ENCODE assay signal across 9 cellular contexts in the genomic region with DNA sequence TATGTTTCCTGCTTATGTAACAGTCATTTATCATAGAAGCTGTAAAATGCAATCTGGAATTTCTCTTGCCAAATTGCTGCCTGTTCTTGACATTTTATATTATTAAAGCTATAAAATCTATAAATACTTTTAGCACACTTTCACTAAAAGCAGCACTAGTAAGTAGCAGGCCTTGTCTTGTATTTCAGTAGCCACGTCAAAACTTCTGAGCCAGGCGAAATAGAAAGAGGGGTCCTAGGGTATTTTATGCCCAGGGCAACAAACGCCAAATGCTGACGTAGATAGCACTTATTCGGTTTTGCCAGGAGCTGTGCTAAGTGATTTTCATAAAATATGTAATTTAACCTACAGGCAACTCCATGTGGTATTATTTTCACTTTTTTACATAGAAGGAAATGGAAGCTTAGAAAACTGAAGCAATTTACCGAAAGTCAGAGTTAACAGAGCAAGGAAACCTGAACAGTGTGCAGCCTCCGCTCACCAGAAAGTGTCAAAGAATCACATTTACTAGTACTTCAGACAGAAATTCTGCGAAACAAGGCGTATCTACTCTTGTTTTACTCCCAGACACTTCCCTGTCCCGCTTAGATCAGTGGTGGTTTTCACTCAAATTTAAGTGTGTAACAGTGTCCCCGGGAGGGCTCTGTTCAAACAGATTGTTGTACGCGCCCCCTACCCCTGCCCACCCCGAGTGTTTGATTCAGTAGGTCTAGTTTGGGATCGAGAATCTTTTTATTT. TPM values are rescaled to one million over a fixed set of nuclear protein-coding genes. Genes with fewer than 3 reads are reported as not detected.
DNase-seq lines count a peak whose midpoint lies in the region; ATAC-seq and TF ChIP-seq lines count a peak whose summit lies in the region.
"Had no signal": no experiment of that assay in that cellular context is flagged by ENCODE, and none has a peak within 500 bp of the region (broad histone marks: within the 10 kb centered on the region; RNA-seq: fewer than 3 reads in every experiment).

No MANE protein-coding gene starts in this region.

- peaks cover 12% of the 10 kb centered on the region for H3K36me3 Mint-ChIP-seq in CD4-positive, CD25-positive, alpha-beta regulatory T cell

- H2AFZ ChIP-seq in MM.1S (ENCODE audit: low read length) (no peak overlapping the region), neural cell (ENCODE audit: low read depth, low read length) (no peak overlapping the region)

- TF ChIP-seq EP300 in neural cell (conservative IDR thresholded peaks at IDR 0.05; ENCODE audit: poor library complexity, severe bottlenecking): no peak

- H3F3A ChIP-seq in MM.1S (ENCODE audit: insufficient read depth, low read length) (0 out of 2 replicates have a peak, but pooled peaks cover 5% of the 10 kb centered on the region), neural cell (ENCODE audit: insufficient read depth, low read length, poor library complexity, severe bottlenecking) (no peaks in the 10 kb centered on the region)

- peak overlapping the region; percentile 98 for H3K27ac ChIP-seq in CD4-positive, CD25-positive, alpha-beta regulatory T cell (ENCODE audit: insufficient read depth, low read length, poor library complexity, severe bottlenecking)
- H3K27ac ChIP-seq in MM.1S (ENCODE audit: low read length) (no peak overlapping the region), brain microvascular endothelial cell (no peak overlapping the region), neural cell (ENCODE audit: low read length) (no peak overlapping the region)

- H3K4me2 ChIP-seq in MM.1S (ENCODE audit: low read depth, low read length) (peak overlapping the region; percentile 70; the same call in 1 of the 2 replicates), neural cell (ENCODE audit: low read length) (no peak overlapping the region)

- no peaks in the 10 kb centered on the region for H3K9me2 ChIP-seq in MM.1S (replicated peaks; ENCODE audit: insufficient read depth, low read length)
- no peaks in the 10 kb centered on the region for H3K9me2 ChIP-seq in neural cell (ENCODE audit: insufficient read depth, low read length)

- in situ Hi-C loops in brain microvascular endothelial cell (cut with HindIII; ENCODE audit: low pct_ligation_motif_present, low sequenced_read_pairs): no loop called here

- H3K4me3 Mint-ChIP-seq in CD4-positive, CD25-positive, alpha-beta regulatory T cell: peak overlapping the region; percentile 96 to 100 (median 98)

- no peak overlapping the region for H3K9ac ChIP-seq in MM.1S (ENCODE audit: low read length)
- H3K9ac ChIP-seq in neural cell (ENCODE audit: low read length): peak overlapping the region; percentile 89

- H3K9me3 ChIP-seq in CD4-positive, CD25-positive, alpha-beta regulatory T cell (ENCODE audit: control insufficient read depth in 2 of 2, low read length in 2 of 2): no peaks in the 10 kb centered on the region
- H3K9me3 ChIP-seq in MM.1S (replicated peaks; ENCODE audit: insufficient read depth, low read length): no peaks in the 10 kb centered on the region
- no peaks in the 10 kb centered on the region for H3K9me3 ChIP-seq in neural cell (ENCODE audit: low read length)

- ATAC-seq in CD4-positive, CD25-positive, alpha-beta regulatory T cell (ENCODE audit: low read depth in 2 of 2): no peak
- no peak for ATAC-seq in omental fat pad (ENCODE audit: low FRiP score)

- TF ChIP-seq RAD21 in neural cell (conservative IDR thresholded peaks at IDR 0.05): no peak

- peaks cover 15 to 41% (median 28%) of the 10 kb centered on the region in 4 donors for H3K4me1 Mint-ChIP-seq in CD4-positive, CD25-positive, alpha-beta regulatory T cell

- no peak for TF ChIP-seq CTCF in MM.1S (IDR thresholded peaks at IDR 0.05; ENCODE audit: low read length)
- TF ChIP-seq CTCF in brain microvascular endothelial cell (IDR thresholded peaks at IDR 0.05; ENCODE audit: low read depth, low read length, missing control alignments): no peak
- no peak for TF ChIP-seq CTCF in neural cell (IDR thresholded peaks at IDR 0.05; ENCODE audit: poor library complexity, severe bottlenecking)
- no peak for TF ChIP-seq CTCF in omental fat pad (IDR thresholded peaks at IDR 0.05)

- peak overlapping the region; percentile 49 for H3K4me3 ChIP-seq in CD4-positive, CD25-positive, alpha-beta regulatory T cell (ENCODE audit: low read depth, low read length)
- no peak overlapping the region for H3K4me3 ChIP-seq in MM.1S (ENCODE audit: low read length)
- H3K4me3 ChIP-seq in brain microvascular endothelial cell (ENCODE audit: low read depth, low read length): peak overlapping the region; percentile 87
- H3K4me3 ChIP-seq in neural cell (ENCODE audit: low read length): peak overlapping the region; percentile 73

- H3K36me3 ChIP-seq in CD4-positive, CD25-positive, alpha-beta regulatory T cell (ENCODE audit: control insufficient read depth, insufficient read depth, low read length): peaks cover 2% of the 10 kb centered on the region
- H3K36me3 ChIP-seq in MM.1S (replicated peaks; ENCODE audit: insufficient read depth, low read length) (no peaks in the 10 kb centered on the region; the same call in 1 of the 2 replicates), brain microvascular endothelial cell (replicated peaks) (peaks cover under 1% of the 10 kb centered on the region), neural cell (ENCODE audit: insufficient read depth, low read length) (no peaks in the 10 kb centered on the region)

- peak in 2 of 3 donors; percentile 6 to 32 for DNase-seq in CD4-positive, CD25-positive, alpha-beta regulatory T cell
- DNase-seq in MM.1S (no peak), brain microvascular endothelial cell (no peak), H4 (ENCODE audit: low spot score) (no peak), anterior cingulate cortex (lab: John Stamatoyannopoulos, UW) (no peak), superior temporal gyrus (ENCODE audit: extremely low spot score) (no peak), omental fat pad (ENCODE audit: low spot score) (no peak)
- DNase-seq: NCI-H2081 treated with DMSO at 0.1 percent for 48 hours had no signal

- H3K27me3 Mint-ChIP-seq in CD4-positive, CD25-positive, alpha-beta regulatory T cell: peaks cover 5% of the 10 kb centered on the region

- H4K20me1 ChIP-seq in MM.1S (ENCODE audit: insufficient read depth, low read length): no peaks in the 10 kb centered on the region
- no peaks in the 10 kb centered on the region for H4K20me1 ChIP-seq in neural cell (ENCODE audit: insufficient read depth)

- no peaks in the 10 kb centered on the region for H3K27me3 ChIP-seq in CD4-positive, CD25-positive, alpha-beta regulatory T cell (ENCODE audit: control insufficient read depth, insufficient read depth, low read length)
- H3K27me3 ChIP-seq in MM.1S (replicated peaks; ENCODE audit: insufficient read depth, low read length): no peaks in the 10 kb centered on the region
- H3K27me3 ChIP-seq in brain microvascular endothelial cell (replicated peaks): no peaks in the 10 kb centered on the region
- H3K27me3 ChIP-seq in neural cell (ENCODE audit: insufficient read depth, low read depth, low read length): no peaks in the 10 kb centered on the region

- peak overlapping the region; percentile 83 to 100 (median 99) for H3K27ac Mint-ChIP-seq in CD4-positive, CD25-positive, alpha-beta regulatory T cell

- peaks cover 0 to 1% (median 0%) of the 10 kb centered on the region in 7 donors for H3K9me3 Mint-ChIP-seq in CD4-positive, CD25-positive, alpha-beta regulatory T cell

- peaks cover 18% of the 10 kb centered on the region for H3K4me1 ChIP-seq in CD4-positive, CD25-positive, alpha-beta regulatory T cell (ENCODE audit: control insufficient read depth, insufficient read depth, low read length, poor library complexity, severe bottlenecking)
- peaks cover 7% of the 10 kb centered on the region for H3K4me1 ChIP-seq in MM.1S (ENCODE audit: low read length)

- H3K79me2 ChIP-seq in MM.1S (ENCODE audit: low read length) (peaks cover 31% of the 10 kb centered on the region), neural cell (replicated peaks; ENCODE audit: insufficient read depth, low read length) (peaks cover 16% of the 10 kb centered on the region)

TF ChIP-seq in neural cell, 6 proteins besides CTCF, POLR2A, EP300 and RAD21:
- TF ChIP-seq SMC3 (conservative IDR thresholded peaks at IDR 0.05; ENCODE audit: poor library complexity): no peak
- TF ChIP-seq POLR2AphosphoS5 (IDR thresholded peaks at IDR 0.05): no peak
- no peak for TF ChIP-seq EZH2 (IDR thresholded peaks at IDR 0.05; ENCODE audit: borderline replicate concordance, insufficient read depth, low read length, poor library complexity, severe bottlenecking)
- no peak for TF ChIP-seq TAF1 (IDR thresholded peaks at IDR 0.05; ENCODE audit: low read depth)
- TF ChIP-seq REST (IDR thresholded peaks at IDR 0.05; ENCODE audit: borderline replicate concordance): no peak
- no peak for TF ChIP-seq MXI1 (conservative IDR thresholded peaks at IDR 0.05; ENCODE audit: poor library complexity, severe bottlenecking)

RNA-seq across cellular contexts. Expression of gene CYP20A1, which starts 1.1 kb away (rescaled TPM):
- total RNA-seq in CD4-positive, CD25-positive, alpha-beta regulatory T cell: 36.6 TPM
- polyA plus RNA-seq in CD4-positive, CD25-positive, alpha-beta regulatory T cell: 10 to 100 TPM; 26.0 to 30.8 (median 28.2) TPM
- polyA plus RNA-seq in neural cell: 12.9 and 13.8 TPM in 2 replicates
- polyA minus RNA-seq in neural cell: 29.0 and 31.6 TPM in 2 replicates
- 15.3 and 16.4 TPM in 2 replicates for total RNA-seq in H4 (2014; rRNA removed; shearing (Covaris generic))
- 10 to 100 TPM; 27.5 to 36.5 (median 31.9) TPM for total RNA-seq in omental fat pad

Comparison
In these comparisons a context has a peak if more than half of its experiments do, and no peak if none do; other contexts are left out.
1. DNase-seq: peak in CD4-positive, CD25-positive, alpha-beta regulatory T cell (2 of 3); none in MM.1S (single experiment), brain microvascular endothelial cell (single experiment), H4 (single experiment), anterior cingulate cortex (0 of 58), superior temporal gyrus (single experiment) and omental fat pad (single experiment).